Comparison of ENCODE assay signal across 10 cellular contexts in genomic region chr14:105067140-105067968, GRCh38. TPM values are rescaled to one million over a fixed set of nuclear protein-coding genes. Genes with fewer than 3 reads are reported as not detected.
DNase-seq lines count a peak whose midpoint lies in the region; ATAC-seq and TF ChIP-seq lines count a peak whose summit lies in the region.
"Had no signal": no experiment of that assay in that cellular context is flagged by ENCODE, and none has a peak within 500 bp of the region (broad histone marks: within the 10 kb centered on the region; RNA-seq: fewer than 3 reads in every experiment).

No MANE protein-coding gene starts in this region.

- peak; percentile 32 for TF ChIP-seq POLR2A in GM19193 (IDR thresholded peaks at IDR 0.05; ENCODE audit: extremely low read depth, insufficient read depth, insufficient read length)

- DNase-seq in T-helper 9 cell, result peak; percentile 49
- peak; percentile 38 for DNase-seq in ecto neural progenitor cell (ENCODE audit: low spot score)
- DNase-seq in stimulated activated CD4-positive, alpha-beta T cell treated with anti-CD3 and anti-CD28 coated beads, TNF-alpha, amount 100 ng/mL, for 4 hours (ENCODE audit: low read depth in 3 of 3), result peak in 2 of 3 experiments; percentile 46 to 56
- no peak for DNase-seq in NCI-H69 (lab: John Stamatoyannopoulos, UW)
- no peak for DNase-seq in A673 (ENCODE audit: low spot score)

- no peaks in the 10 kb centered on the region for H3K27me3 ChIP-seq in A673 (replicated peaks; ENCODE audit: insufficient read depth, low read depth, low read length, poor library complexity)

- BruUV-seq in A673 (replicated peaks; lab: Mats Ljungman, UMichigan), result no TSS peak

- H3K9me3 ChIP-seq in A673 (ENCODE audit: low read depth, low read length, poor library complexity, severe bottlenecking), result no peaks in the 10 kb centered on the region

- POLR2A ChIA-PET in A673 (lab: Charles Lee; ENCODE audit: low non-redundant PET), result no interaction called here

- TF ChIP-seq CTCF in A673 (conservative IDR thresholded peaks at IDR 0.05; ENCODE audit: low read depth, low read length), result no peak

- ATAC-seq in HG02588 (IDR thresholded peaks at IDR 0.05; ENCODE audit: unreplicated experiment) (no peak), GM18520 (IDR thresholded peaks at IDR 0.05; ENCODE audit: unreplicated experiment) (no peak)

- CTCF ChIA-PET in A673 (lab: Charles Lee), result no interaction called here

- H3K27ac ChIP-seq in A673 (ENCODE audit: low read depth, low read length, poor library complexity, severe bottlenecking), result no peak overlapping the region
- H3K27ac ChIP-seq: epithelial cell of prostate, parathyroid adenoma had no signal

- intact Hi-C loops in A673 (cut with micrococcal nuclease; ENCODE audit: unreplicated experiment), result no loop called here

- no peaks in the 10 kb centered on the region for H3K36me3 ChIP-seq in A673 (ENCODE audit: insufficient read depth, low read length, poor library complexity, severe bottlenecking)

- H3K4me1 ChIP-seq in A673 (ENCODE audit: insufficient read depth, low read length, poor library complexity, severe bottlenecking), result no peaks in the 10 kb centered on the region
- H3K4me1 ChIP-seq: parathyroid adenoma had no signal

- H3K4me3 ChIP-seq in A673 (ENCODE audit: low read depth, low read length, poor library complexity, severe bottlenecking), result no peak overlapping the region

RNA-seq across cellular contexts. Expression of gene GPR132, which starts 2.1 kb away (rescaled TPM):
- total RNA-seq in A673 (2021), result not detected in 2 replicates

RNA-seq across cellular contexts. Expression of gene CDCA4, which starts 46.5 kb away (rescaled TPM):
- total RNA-seq in A673 (2021), result 49.7 and 51.1 TPM in 2 replicates

Comparison
In these comparisons a context has a peak if more than half of its experiments do, and no peak if none do; other contexts are left out.
1. DNase-seq: peak in T-helper 9 cell (single experiment), ecto neural progenitor cell (single experiment) and stimulated activated CD4-positive, alpha-beta T cell treated with anti-CD3 and anti-CD28 coated beads, TNF-alpha, amount 100 ng/mL, for 4 hours (2 of 3); none in NCI-H69 (single experiment) and A673 (single experiment).